Comparison of ENCODE assay signal across 25 cellular contexts in genomic region chrX:95950679-95951078, GRCh38.
"Had no signal": no experiment of that assay in that cellular context is flagged by ENCODE, and none has a peak within 500 bp of the region (broad histone marks: within the 10 kb centered on the region; RNA-seq: fewer than 3 reads in every experiment).

No MANE protein-coding gene starts in this region.

- H3K4me1 ChIP-seq: prostate gland, right atrium auricular region, suprapubic skin, transverse colon, vagina had no signal

- H3K4me3 ChIP-seq: dorsolateral prefrontal cortex, lung, prostate gland, right atrium auricular region, smooth muscle cell, suprapubic skin, transverse colon, vagina had no signal

- ATAC-seq: left ventricle myocardium superior; naive thymus-derived CD4-positive, alpha-beta T cell; sciatic nerve; stimulated activated naive CD8-positive, alpha-beta T cell treated with anti-CD3 and anti-CD28 coated beads, Interleukin-15, amount 100 ng/mL, for 72 hours had no signal

- H3K4me2 ChIP-seq: smooth muscle cell had no signal

- H3K36me3 ChIP-seq: prostate gland, right atrium auricular region, suprapubic skin, transverse colon, vagina had no signal

- H3K9me3 ChIP-seq: prostate gland, right atrium auricular region, suprapubic skin, transverse colon, vagina had no signal

- H3K27ac ChIP-seq: dorsolateral prefrontal cortex, prostate gland, right atrium auricular region, suprapubic skin, transverse colon, vagina had no signal

- FAIRE-seq: frontal cortex had no signal

- H3K27me3 ChIP-seq: right atrium auricular region, suprapubic skin, transverse colon had no signal

- DNase-seq: dorsolateral prefrontal cortex; effector CD4-positive, alpha-beta T cell; hypothalamus; immature natural killer cell; islet precursor cell; kidney glomerular epithelial cell; left ventricle myocardium superior; naive thymus-derived CD4-positive, alpha-beta T cell; nephron progenitor cell; nucleus accumbens; stimulated activated CD4-positive, alpha-beta T cell treated with anti-CD3 and anti-CD28 coated beads, Interleukin-12 subunit alpha, Interleukin-12 subunit beta, amount 100 ng/mL, for 4 hours; stimulated activated CD4-positive, alpha-beta T cell treated with anti-CD3 and anti-CD28 coated beads, Interleukin-1b, Interleukin-23, amount 100 ng/mL, for 48 hours; stimulated activated CD4-positive, alpha-beta T cell treated with anti-CD3 and anti-CD28 coated beads, Interleukin-4, amount 100 ng/mL, for 1 hour; stimulated activated CD8-positive, alpha-beta memory T cell treated with anti-CD3 and anti-CD28 coated beads, Interleukin-4, amount 100 ng/mL, for 48 hours; stimulated activated naive CD4-positive, alpha-beta T cell; stimulated activated naive CD8-positive, alpha-beta T cell treated with anti-CD3 and anti-CD28 coated beads, Interleukin-15, amount 100 ng/mL, for 72 hours; transverse colon had no signal
